ENCODE assay signal across 31 cellular contexts in the genomic region with DNA sequence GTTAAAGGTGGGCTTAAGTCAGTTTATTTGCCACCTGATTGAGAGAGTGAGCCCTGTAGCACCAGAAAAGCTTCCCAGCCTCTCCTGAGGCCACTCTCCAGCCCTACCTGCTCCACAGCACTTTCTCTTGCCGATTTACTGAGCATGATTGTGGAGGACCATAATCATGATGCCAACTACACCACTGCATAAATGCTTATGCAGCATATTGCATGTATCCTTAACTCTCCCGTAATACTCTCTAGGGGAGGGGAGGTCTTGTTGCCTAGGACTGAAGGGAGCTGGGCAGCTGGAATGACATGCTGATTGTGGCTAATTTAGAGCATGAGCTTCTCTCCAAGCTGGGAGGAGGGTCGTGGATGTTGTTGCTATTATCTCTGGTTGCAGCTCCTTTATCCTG.
"Had no signal": no experiment of that assay in that cellular context is flagged by ENCODE, and none has a peak within 500 bp of the region (broad histone marks: within the 10 kb centered on the region; RNA-seq: fewer than 3 reads in every experiment).

No MANE protein-coding gene starts in this region.

- H3K9me3 ChIP-seq: ovary, psoas muscle, spleen, stomach, thoracic aorta, thyroid gland, tibial nerve, upper lobe of left lung, vagina had no signal

- H3K27me3 ChIP-seq: ovary, spleen, stomach, thyroid gland, tibial nerve, upper lobe of left lung, vagina had no signal

- H3K4me1 Mint-ChIP-seq: neural crest cell; stimulated activated naive B cell treated with anti-CD40 and anti-IgM and Interleukin-4, amounts not matched to agents 10 μg/mL and 1 μg/mL and 100 μg/mL, for 72 hours had no signal

- H3K27ac ChIP-seq: ovary, parathyroid adenoma, psoas muscle, skin epidermis, spleen, stomach, thoracic aorta, tibial nerve, upper lobe of left lung, vagina had no signal

- DNase-seq: naive thymus-derived CD8-positive, alpha-beta T cell; nephron progenitor cell; occipital lobe; ovary; posterior cingulate gyrus; psoas muscle; right cardiac atrium; spleen; stimulated activated CD4-positive, alpha-beta T cell treated with anti-CD3 and anti-CD28 coated beads, Interleukin-12 subunit alpha, Interleukin-12 subunit beta, amount 100 ng/mL, for 4 hours; stimulated activated CD4-positive, alpha-beta T cell treated with anti-CD3 and anti-CD28 coated beads, Interleukin-1b, Interleukin-23, amount 100 ng/mL, for 48 hours; stimulated activated CD4-positive, alpha-beta T cell treated with anti-CD3 and anti-CD28 coated beads, Interleukin-4, amount 100 ng/mL, for 1 hour; stimulated activated CD4-positive, alpha-beta T cell treated with anti-CD3 and anti-CD28 coated beads, Interleukin-4, amount 100 ng/mL, for 4 hours; stimulated activated CD8-positive, alpha-beta memory T cell treated with anti-CD3 and anti-CD28 coated beads, Interleukin-4, amount 100 ng/mL, for 48 hours; stimulated activated naive B cell treated with anti-CD40 and anti-IgM and Interleukin-4, amounts not matched to agents 10 μg/mL and 1 μg/mL and 100 μg/mL, for 72 hours; stimulated activated naive CD4-positive, alpha-beta T cell treated with Interleukin-2 at 50 U/mL for 16 hours; stomach; thyroid gland; trophoblast cell; upper lobe of left lung had no signal

- H3K4me2 ChIP-seq: smooth muscle cell had no signal

- H3K4me3 ChIP-seq: ovary, psoas muscle, skin epidermis, smooth muscle cell, spleen, stomach, thoracic aorta, thyroid gland, tibial nerve, upper lobe of left lung, vagina had no signal

- H3K36me3 ChIP-seq: ovary had no signal

- H3K27me3 Mint-ChIP-seq: naive thymus-derived CD8-positive, alpha-beta T cell; natural killer cell treated with Interleukin-12 subunit alpha and Interleukin-12 subunit beta and Interleukin-15 and Interleukin-18, amount 100 ng/mL, for 72 hours; stimulated activated naive B cell treated with anti-CD40 and anti-IgM and Interleukin-4, amounts not matched to agents 10 μg/mL and 1 μg/mL and 100 μg/mL, for 72 hours; stimulated activated naive CD8-positive, alpha-beta T cell treated with anti-CD3 and anti-CD28 coated beads, Interleukin-15, Interleukin-2, amounts not matched to agents 100 ng/mL and 50 ng/mL, for 24 hours had no signal

- FAIRE-seq: urothelium cell line had no signal

- H2AFZ ChIP-seq: parathyroid adenoma had no signal

- H3K27ac Mint-ChIP-seq: naive thymus-derived CD8-positive, alpha-beta T cell; natural killer cell treated with Interleukin-12 subunit alpha and Interleukin-12 subunit beta and Interleukin-15 and Interleukin-18, amount 100 ng/mL, for 72 hours; nephron progenitor cell; progenitor cell of endocrine pancreas; stimulated activated naive B cell treated with anti-CD40 and anti-IgM and Interleukin-4, amounts not matched to agents 10 μg/mL and 1 μg/mL and 100 μg/mL, for 72 hours; stimulated activated naive CD8-positive, alpha-beta T cell treated with anti-CD3 and anti-CD28 coated beads, Interleukin-15, Interleukin-2, amounts not matched to agents 100 ng/mL and 50 ng/mL, for 24 hours had no signal

- H3K79me2 ChIP-seq: parathyroid adenoma had no signal

- H3K4me1 ChIP-seq: parathyroid adenoma, psoas muscle, spleen, stomach, tibial nerve, upper lobe of left lung, vagina had no signal

- H3K9ac ChIP-seq: parathyroid adenoma had no signal

- ATAC-seq: naive thymus-derived CD8-positive, alpha-beta T cell; natural killer cell treated with Interleukin-12 subunit alpha and Interleukin-12 subunit beta and Interleukin-15 and Interleukin-18, amount 100 ng/mL, for 72 hours; psoas muscle; right cardiac atrium; sciatic nerve; stimulated activated naive B cell treated with anti-CD40 and anti-IgM and Interleukin-4, amounts not matched to agents 10 μg/mL and 1 μg/mL and 100 μg/mL, for 72 hours had no signal

- H3K4me3 Mint-ChIP-seq: naive thymus-derived CD8-positive, alpha-beta T cell; natural killer cell treated with Interleukin-12 subunit alpha and Interleukin-12 subunit beta and Interleukin-15 and Interleukin-18, amount 100 ng/mL, for 72 hours; nephron progenitor cell; neural crest cell; stimulated activated naive B cell treated with anti-CD40 and anti-IgM and Interleukin-4, amounts not matched to agents 10 μg/mL and 1 μg/mL and 100 μg/mL, for 72 hours; stimulated activated naive CD8-positive, alpha-beta T cell treated with anti-CD3 and anti-CD28 coated beads, Interleukin-15, Interleukin-2, amounts not matched to agents 100 ng/mL and 50 ng/mL, for 24 hours had no signal
